Comparison of ENCODE assay signal across 16 cellular contexts in genomic region chr1:90358448-90358847, GRCh38.
DNase-seq lines count a peak whose midpoint lies in the region; ATAC-seq and TF ChIP-seq lines count a peak whose summit lies in the region.
"Had no signal": no experiment of that assay in that cellular context is flagged by ENCODE, and none has a peak within 500 bp of the region (broad histone marks: within the 10 kb centered on the region; RNA-seq: fewer than 3 reads in every experiment).

No MANE protein-coding gene starts in this region.

- peak overlapping the region; percentile 60 for H3K4me3 ChIP-seq in OCI-LY3 (ENCODE audit: low read length)

- DNase-seq in NCI-H128 (lab: John Stamatoyannopoulos, UW; ENCODE audit: unreplicated experiment) (no peak), HT-29 (ENCODE audit: low spot score) (no peak)
- DNase-seq in activated naive CD4-positive, alpha-beta T cell treated with anti-CD3 and anti-CD28 coated beads, Interleukin-2, amount 10 ng/mL, durations not matched to agents 7 days and 5 days = no peak
- DNase-seq: ACHN; CD4-positive, alpha-beta T cell; GOT3; MV-4-11; NCI-H1417 treated with DMSO at 0.1 percent for 48 hours; NCI-H1930; NCI-H748 treated with DMSO at 0.1 percent for 48 hours had no signal

- H3K9ac ChIP-seq in OCI-LY3 (ENCODE audit: low read length) = peak overlapping the region; percentile 61

- no peaks in the 10 kb centered on the region for H3K36me3 ChIP-seq in OCI-LY3 (replicated peaks; ENCODE audit: low read depth, low read length)

- H3K79me2 ChIP-seq in OCI-LY3 (ENCODE audit: low read length) = no peaks in the 10 kb centered on the region

- no peak overlapping the region for H3K27ac Mint-ChIP-seq in activated naive CD4-positive, alpha-beta T cell treated with anti-CD3 and anti-CD28 coated beads, Interleukin-2, amount 10 ng/mL, durations not matched to agents 7 days and 5 days
- H3K27ac Mint-ChIP-seq: B cell; CD4-positive, alpha-beta T cell; T-helper 2 cell treated with Interferon-gamma antibody and Interleukin-4, amounts not matched to agents 5 μg/mL and 100 μg/mL, for 36 hours had no signal

- peak overlapping the region; percentile 83 for H3K4me2 ChIP-seq in OCI-LY3 (ENCODE audit: low read length)

- TF ChIP-seq CTCF in OCI-LY3 (IDR thresholded peaks at IDR 0.05; ENCODE audit: low read depth, low read length) = no peak

- no peak overlapping the region for H3K4me3 Mint-ChIP-seq in activated naive CD4-positive, alpha-beta T cell treated with anti-CD3 and anti-CD28 coated beads, Interleukin-2, amount 10 ng/mL, durations not matched to agents 7 days and 5 days
- H3K4me3 Mint-ChIP-seq: B cell; CD4-positive, alpha-beta T cell; T-helper 2 cell treated with Interferon-gamma antibody and Interleukin-4, amounts not matched to agents 5 μg/mL and 100 μg/mL, for 36 hours had no signal

- no peaks in the 10 kb centered on the region for H4K20me1 ChIP-seq in OCI-LY3 (ENCODE audit: insufficient read depth, low read length)

- H3K27ac ChIP-seq in OCI-LY3 (ENCODE audit: low read length) = peak overlapping the region; percentile 98

- H3K36me3 Mint-ChIP-seq in activated naive CD4-positive, alpha-beta T cell treated with anti-CD3 and anti-CD28 coated beads, Interleukin-2, amount 10 ng/mL, durations not matched to agents 7 days and 5 days = no peaks in the 10 kb centered on the region

- CTCF ChIA-PET in activated naive CD4-positive, alpha-beta T cell treated with anti-CD3 and anti-CD28 coated beads, Interleukin-2, amount 10 ng/mL, durations not matched to agents 7 days and 5 days (lab: Charles Lee) = no interaction called here

- no peaks in the 10 kb centered on the region for H3K27me3 ChIP-seq in OCI-LY3 (ENCODE audit: low read depth, low read length)

- H3K4me1 Mint-ChIP-seq in activated naive CD4-positive, alpha-beta T cell treated with anti-CD3 and anti-CD28 coated beads, Interleukin-2, amount 10 ng/mL, durations not matched to agents 7 days and 5 days = no peaks in the 10 kb centered on the region
- H3K4me1 Mint-ChIP-seq: B cell had no signal

- ATAC-seq in GM18519 (IDR thresholded peaks at IDR 0.05; ENCODE audit: low FRiP score, unreplicated experiment) (peak; percentile 35), GM19351 (IDR thresholded peaks at IDR 0.05; ENCODE audit: unreplicated experiment) (peak; percentile 35), HG02870 (IDR thresholded peaks at IDR 0.05; ENCODE audit: unreplicated experiment) (peak; percentile 54)

- no peak overlapping the region for H2AFZ ChIP-seq in OCI-LY3 (ENCODE audit: low read depth, low read length)

- peaks cover 14% of the 10 kb centered on the region for H3K27me3 Mint-ChIP-seq in activated naive CD4-positive, alpha-beta T cell treated with anti-CD3 and anti-CD28 coated beads, Interleukin-2, amount 10 ng/mL, durations not matched to agents 7 days and 5 days

- H3K9me3 Mint-ChIP-seq in activated naive CD4-positive, alpha-beta T cell treated with anti-CD3 and anti-CD28 coated beads, Interleukin-2, amount 10 ng/mL, durations not matched to agents 7 days and 5 days = no peaks in the 10 kb centered on the region
- H3K9me3 Mint-ChIP-seq: CD4-positive, alpha-beta T cell; T-helper 2 cell treated with Interferon-gamma antibody and Interleukin-4, amounts not matched to agents 5 μg/mL and 100 μg/mL, for 36 hours had no signal

- H3K9me3 ChIP-seq in OCI-LY3 (ENCODE audit: insufficient read depth, low read length) = no peaks in the 10 kb centered on the region

- peaks cover 36% of the 10 kb centered on the region for H3K4me1 ChIP-seq in OCI-LY3 (ENCODE audit: low read length)
